9 cellular contexts compared by ENCODE assay signal in genomic region chr3:120416868-120417267, GRCh38. TPM values are rescaled to one million over a fixed set of nuclear protein-coding genes. Genes with fewer than 3 reads are reported as not detected.
DNase-seq lines count a peak whose midpoint lies in the region; ATAC-seq lines count a peak whose summit lies in the region.
"Had no signal": no experiment of that assay in that cellular context is flagged by ENCODE, and none has a peak within 500 bp of the region (broad histone marks: within the 10 kb centered on the region; RNA-seq: fewer than 3 reads in every experiment).

No MANE protein-coding gene starts in this region.

- H3K18ac ChIP-seq in mesenchymal stem cell (ENCODE audit: low read depth in 1 of 2, low read length in 2 of 2): peak overlapping the region; percentile 26 to 88

- peak; percentile 41 for DNase-seq in NCI-H1105 treated with DMSO at 0.1 percent for 48 hours (lab: John Stamatoyannopoulos, UW)
- no peak for DNase-seq in NCI-H1105 (lab: John Stamatoyannopoulos, UW)
- DNase-seq in activated naive CD4-positive, alpha-beta T cell treated with anti-CD3 and anti-CD28 coated beads, Interleukin-2, amount 50 U/mL, for 72 hours (ENCODE audit: low spot score in 2 of 2): no peak
- DNase-seq in mesenchymal stem cell: no peak
- DNase-seq in NCI-H748 (lab: John Stamatoyannopoulos, UW; ENCODE audit: unreplicated experiment): no peak
- DNase-seq in SKM-1 treated with dmso at 0.1 percent for 144 hours (lab: John Stamatoyannopoulos, UW; ENCODE audit: unreplicated experiment): no peak
- no peak for DNase-seq in kidney glomerular epithelial cell (lab: John Stamatoyannopoulos, UW)

- WGBS in mesenchymal stem cell: 0% methylated on average over 1 of the region's 2 CpGs

- H3K4me2 ChIP-seq in mesenchymal stem cell (ENCODE audit: low read length, poor library complexity, severe bottlenecking): no peak overlapping the region

- H3K27me3 ChIP-seq in mesenchymal stem cell (ENCODE audit: control insufficient read depth in 1 of 2, insufficient read depth in 1 of 2, low read length in 2 of 2): no peaks in the 10 kb centered on the region
- H3K27me3 ChIP-seq: neutrophil had no signal

- peak overlapping the region; percentile 55 for H4K91ac ChIP-seq in mesenchymal stem cell (ENCODE audit: low read length)

- H4K8ac ChIP-seq in mesenchymal stem cell (ENCODE audit: low read length): peak overlapping the region; percentile 45

- peak; percentile 19 for ATAC-seq in HG02973 (IDR thresholded peaks at IDR 0.05; ENCODE audit: unreplicated experiment)
- peak; percentile 43 to 48 for ATAC-seq in activated naive CD4-positive, alpha-beta T cell treated with anti-CD3 and anti-CD28 coated beads, Interleukin-2, amount 50 U/mL, for 72 hours

- peak overlapping the region; percentile 39 for H2BK15ac ChIP-seq in mesenchymal stem cell (ENCODE audit: low read depth, poor library complexity, severe bottlenecking)

- no peaks in the 10 kb centered on the region for H3K9me3 ChIP-seq in mesenchymal stem cell (ENCODE audit: control insufficient read depth, low read length)
- H3K9me3 ChIP-seq: neutrophil had no signal

- H3K4me1 ChIP-seq in mesenchymal stem cell (ENCODE audit: control insufficient read depth, insufficient read depth, low read depth, low read length): peaks cover 17% of the 10 kb centered on the region

- H3K9ac ChIP-seq in mesenchymal stem cell (ENCODE audit: low read length): peak overlapping the region; percentile 75

- H3K23ac ChIP-seq in mesenchymal stem cell (ENCODE audit: low read length in 2 of 2): no peak overlapping the region

- peak overlapping the region; percentile 76 to 81 for H3K27ac Mint-ChIP-seq in activated naive CD4-positive, alpha-beta T cell treated with anti-CD3 and anti-CD28 coated beads, Interleukin-2, amount 50 U/mL, for 72 hours

- H2BK120ac ChIP-seq in mesenchymal stem cell (ENCODE audit: low read depth, low read length): no peak overlapping the region

- no peaks in the 10 kb centered on the region for H3K36me3 Mint-ChIP-seq in activated naive CD4-positive, alpha-beta T cell treated with anti-CD3 and anti-CD28 coated beads, Interleukin-2, amount 50 U/mL, for 72 hours

- peak overlapping the region; percentile 18 for H2AK5ac ChIP-seq in mesenchymal stem cell (ENCODE audit: low read length, severe bottlenecking)

- H2BK12ac ChIP-seq in mesenchymal stem cell (ENCODE audit: low read length in 2 of 2): peak overlapping the region in 1 of 2 experiments; percentile 91

- no peaks in the 10 kb centered on the region for H3K9me3 Mint-ChIP-seq in activated naive CD4-positive, alpha-beta T cell treated with anti-CD3 and anti-CD28 coated beads, Interleukin-2, amount 50 U/mL, for 72 hours

- H2AFZ ChIP-seq in mesenchymal stem cell (ENCODE audit: low read depth, low read length): no peak overlapping the region

- peaks cover 25 to 62% of the 10 kb centered on the region in 2 experiments for H3K36me3 ChIP-seq in mesenchymal stem cell (ENCODE audit: control insufficient read depth in 1 of 2, insufficient read depth in 2 of 2, low read depth in 1 of 2, low read length in 2 of 2)
- H3K36me3 ChIP-seq: neutrophil had no signal

- H3K79me1 ChIP-seq in mesenchymal stem cell (replicated peaks; ENCODE audit: low read length, poor library complexity, severe bottlenecking): peaks cover 30% of the 10 kb centered on the region

- H3K27ac ChIP-seq in mesenchymal stem cell (ENCODE audit: low read length, poor library complexity, severe bottlenecking): peak overlapping the region; percentile 63

- H2BK5ac ChIP-seq in mesenchymal stem cell (ENCODE audit: low read depth, low read length, poor library complexity, severe bottlenecking): no peak overlapping the region

- peak overlapping the region in 1 of 2 experiments; percentile 89 for H3K14ac ChIP-seq in mesenchymal stem cell (ENCODE audit: low read length in 2 of 2)

- H3K4me3 ChIP-seq in mesenchymal stem cell (ENCODE audit: insufficient read depth in 1 of 2, low read depth in 1 of 2, low read length in 2 of 2): no peak overlapping the region

- H3K4ac ChIP-seq in mesenchymal stem cell (ENCODE audit: low read depth in 1 of 2, low read length in 2 of 2): peak overlapping the region; percentile 39 to 75

RNA-seq across cellular contexts. Expression of gene FSTL1, which starts 33.9 kb away (rescaled TPM):
- 1 to 10 TPM in 1 of 2 donors, under 1 TPM in 1; 0.39 to 3.0 TPM for total RNA-seq in activated naive CD4-positive, alpha-beta T cell treated with anti-CD3 and anti-CD28 coated beads, Interleukin-2, amount 50 U/mL, for 72 hours
- 544 TPM for polyA plus RNA-seq in mesenchymal stem cell (2013, experiment 1 of 2)
- polyA plus RNA-seq in mesenchymal stem cell (2013, experiment 2 of 2): 562 TPM
